Comparison of ENCODE assay signal across 35 cellular contexts in genomic region chr6:16663896-16664295, GRCh38.
"Had no signal": no experiment of that assay in that cellular context is flagged by ENCODE, and none has a peak within 500 bp of the region (broad histone marks: within the 10 kb centered on the region; RNA-seq: fewer than 3 reads in every experiment).

No MANE protein-coding gene starts in this region.

- H3K9me3 ChIP-seq: adrenal gland, breast epithelium, colonic mucosa had no signal

- DNase-seq: activated B cell treated with CpG ODN at 0.5 μM for 24 hours; activated CD4-positive, alpha-beta T cell treated with anti-CD3 and anti-CD28 coated beads for 48 hours; activated CD8-positive, alpha-beta memory T cell treated with anti-CD3 and anti-CD28 coated beads, Interleukin-2, amount 10 ng/mL, durations not matched to agents 7 days and 5 days; activated CD8-positive, alpha-beta memory T cell treated with anti-CD3 and anti-CD28 coated beads, Interleukin-2, amount 50 U/mL, for 4 hours; activated CD8-positive, alpha-beta T cell treated with anti-CD3 and anti-CD28 coated beads, Interleukin-2, amount 10 ng/mL, durations not matched to agents 7 days and 5 days; activated gamma-delta T cell; activated naive CD4-positive, alpha-beta T cell; activated naive CD4-positive, alpha-beta T cell treated with anti-CD3 and anti-CD28 coated beads, Interleukin-2, amount 10 ng/mL, durations not matched to agents 7 days and 5 days; activated T-cell treated with anti-CD3 and anti-CD28 coated beads, Interleukin-2, amount 50 U/mL, for 1 hour; activated T-cell treated with anti-CD3 and anti-CD28 coated beads, Interleukin-2, amount 50 U/mL, for 48 hours; adrenal gland; amygdala; aorta; central memory CD4-positive, alpha-beta T cell; cerebellar nuclear complex; colonic mucosa; effector CD8-positive, alpha-beta T cell; esophagus squamous epithelium; foreskin melanocyte; head of caudate nucleus; hippocampal formation; T-helper 1 cell; T-helper 17 cell; T1000; WERI-Rb-1 had no signal

- H3K4me3 ChIP-seq: adrenal gland, breast epithelium, cardiac muscle cell, colonic mucosa, esophagus squamous epithelium had no signal

- H3K27ac ChIP-seq: adrenal gland, breast epithelium, cardiac muscle cell, colonic mucosa, epithelial cell of prostate, esophagus squamous epithelium, WERI-Rb-1 had no signal

- FAIRE-seq: endometrium, endothelial cell of umbilical vein had no signal

- H3K27me3 Mint-ChIP-seq: activated B cell treated with CpG ODN at 0.5 μM for 24 hours; activated CD8-positive, alpha-beta memory T cell treated with anti-CD3 and anti-CD28 coated beads, Interleukin-2, amount 10 ng/mL, durations not matched to agents 7 days and 5 days; activated naive CD4-positive, alpha-beta T cell treated with anti-CD3 and anti-CD28 coated beads, Interleukin-2, amount 10 ng/mL, durations not matched to agents 7 days and 5 days; brain; T-helper 17 cell had no signal

- H3K27ac Mint-ChIP-seq: activated B cell treated with CpG ODN at 0.5 μM for 24 hours; activated CD8-positive, alpha-beta memory T cell treated with anti-CD3 and anti-CD28 coated beads, Interleukin-2, amount 10 ng/mL, durations not matched to agents 7 days and 5 days; activated CD8-positive, alpha-beta T cell treated with anti-CD3 and anti-CD28 coated beads, Interleukin-2, amount 10 ng/mL, durations not matched to agents 7 days and 5 days; activated naive CD4-positive, alpha-beta T cell treated with anti-CD3 and anti-CD28 coated beads, Interleukin-2, amount 10 ng/mL, durations not matched to agents 7 days and 5 days; activated T-helper 1 cell treated with anti-CD3 and anti-CD28 coated beads, Interleukin-12 subunit alpha, Interleukin-12 subunit beta, Interleukin-2, Interleukin-4 antibody, amounts not matched to agents 30 ng/mL and 10 ng/mL and 1 ng/mL, durations not matched to agents 14 hours and 24 hours and 36 hours; brain; T-helper 17 cell; T-helper 2 cell treated with Interferon-gamma antibody and Interleukin-4, amounts not matched to agents 5 μg/mL and 100 μg/mL, for 36 hours had no signal

- H3K4me1 ChIP-seq: breast epithelium, colonic mucosa had no signal

- H3K9me3 Mint-ChIP-seq: activated naive CD4-positive, alpha-beta T cell treated with anti-CD3 and anti-CD28 coated beads, Interleukin-2, amount 50 U/mL, for 72 hours had no signal

- H3K36me3 ChIP-seq: adrenal gland, breast epithelium, cardiac muscle cell, colonic mucosa, WERI-Rb-1 had no signal

- H3K27me3 ChIP-seq: adrenal gland, breast epithelium, cardiac muscle cell, colonic mucosa, esophagus squamous epithelium had no signal

- H3K4me3 Mint-ChIP-seq: activated B cell treated with CpG ODN at 0.5 μM for 24 hours; activated CD8-positive, alpha-beta memory T cell treated with anti-CD3 and anti-CD28 coated beads, Interleukin-2, amount 10 ng/mL, durations not matched to agents 7 days and 5 days; activated CD8-positive, alpha-beta T cell treated with anti-CD3 and anti-CD28 coated beads, Interleukin-2, amount 10 ng/mL, durations not matched to agents 7 days and 5 days; activated naive CD4-positive, alpha-beta T cell treated with anti-CD3 and anti-CD28 coated beads, Interleukin-2, amount 10 ng/mL, durations not matched to agents 7 days and 5 days; activated T-helper 1 cell treated with anti-CD3 and anti-CD28 coated beads, Interleukin-12 subunit alpha, Interleukin-12 subunit beta, Interleukin-2, Interleukin-4 antibody, amounts not matched to agents 30 ng/mL and 10 ng/mL and 1 ng/mL, durations not matched to agents 14 hours and 24 hours and 36 hours; brain; T-helper 17 cell; T-helper 2 cell treated with Interferon-gamma antibody and Interleukin-4, amounts not matched to agents 5 μg/mL and 100 μg/mL, for 36 hours had no signal

- ATAC-seq: activated CD4-positive, CD25-positive, alpha-beta regulatory T cell treated with anti-CD3 and anti-CD28 coated beads, Interleukin-2, amount 50 U/mL, for 24 hours; activated CD8-positive, alpha-beta memory T cell treated with anti-CD3 and anti-CD28 coated beads, Interleukin-2, amount 10 ng/mL, durations not matched to agents 7 days and 5 days; activated CD8-positive, alpha-beta T cell treated with anti-CD3 and anti-CD28 coated beads, Interleukin-2, amount 10 ng/mL, durations not matched to agents 7 days and 5 days; activated naive CD4-positive, alpha-beta T cell treated with anti-CD3 and anti-CD28 coated beads, Interleukin-2, amount 50 U/mL, for 72 hours; T-helper 17 cell had no signal
